In the genomic region with DNA sequence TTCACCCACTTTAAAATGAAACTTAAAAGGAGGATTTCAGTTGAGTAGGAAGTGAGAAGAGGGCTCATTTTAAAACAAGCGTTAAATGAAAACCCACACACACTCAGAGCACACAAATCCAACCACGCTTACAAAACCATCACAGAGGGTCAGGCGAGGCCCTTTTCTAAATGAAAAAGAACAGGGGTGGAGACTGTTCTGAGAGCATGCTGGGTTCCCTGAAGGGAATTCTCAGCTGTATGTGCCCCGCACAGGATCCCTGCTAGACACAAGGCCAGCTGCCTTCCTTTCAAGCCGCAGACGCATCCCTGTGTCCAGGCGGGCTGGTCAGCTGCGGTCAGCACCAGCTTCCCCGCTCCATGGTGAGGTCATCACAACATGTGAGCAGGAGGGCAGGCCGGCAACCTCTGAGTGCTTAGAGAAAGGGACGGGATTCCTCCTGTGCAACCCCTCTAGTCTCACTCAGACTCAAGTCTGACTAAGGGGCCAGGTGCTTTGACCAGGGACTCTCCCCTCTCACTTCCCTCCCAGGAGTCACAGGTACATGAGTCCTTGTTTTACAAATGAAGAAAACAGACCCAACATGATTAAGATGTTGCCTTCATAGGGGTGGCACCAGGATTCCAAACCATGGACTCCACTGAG, we compare ENCODE assay signal across 9 cellular contexts.
DNase-seq lines count a peak whose midpoint lies in the region; ATAC-seq lines count a peak whose summit lies in the region.
"Had no signal": no experiment of that assay in that cellular context is flagged by ENCODE, and none has a peak within 500 bp of the region (broad histone marks: within the 10 kb centered on the region; RNA-seq: fewer than 3 reads in every experiment).

No MANE protein-coding gene starts in this region.

- no peak overlapping the region for H3K4me3 ChIP-seq in skeletal muscle cell (ENCODE audit: low read depth, low read length)

- ATAC-seq in GM19351 (IDR thresholded peaks at IDR 0.05; ENCODE audit: unreplicated experiment): peak; percentile 47
- peak; percentile 45 for ATAC-seq in Right ventricle myocardium superior (ENCODE audit: poor library complexity)
- no peak for ATAC-seq in GM19035 (IDR thresholded peaks at IDR 0.05; ENCODE audit: unreplicated experiment)

- peak; percentile 97 for DNase-seq in RPMI7951 (ENCODE audit: low read depth)
- peak; percentile 78 for DNase-seq in Right ventricle myocardium superior
- DNase-seq in skeletal muscle cell (ENCODE audit: low read depth): peak; percentile 80
- DNase-seq in globus pallidus (ENCODE audit: low spot score): no peak
- no peak for DNase-seq in stimulated activated naive CD4-positive, alpha-beta T cell treated with Interleukin-2 at 50 U/mL for 16 hours (lab: John Stamatoyannopoulos, UW)
- DNase-seq in NCI-H1417 treated with DMSO at 0.1 percent for 48 hours (lab: John Stamatoyannopoulos, UW): no peak
- DNase-seq: activated T-cell treated with anti-CD3 and anti-CD28 coated beads, Interleukin-2, amount 50 U/mL, for 1 hour had no signal

- intact Hi-C loops in Right ventricle myocardium superior (cut with DNase I): loop anchor here (10.0 kb wide), 1 partner anchor 106 kb away; no protein-coding TSS in a partner anchor

Comparison
In these comparisons a context has a peak if more than half of its experiments do, and no peak if none do; other contexts are left out.
1. DNase-seq: peak in RPMI7951 (single experiment), Right ventricle myocardium superior (single experiment) and skeletal muscle cell (single experiment); none in globus pallidus (single experiment), stimulated activated naive CD4-positive, alpha-beta T cell treated with Interleukin-2 at 50 U/mL for 16 hours (single experiment) and NCI-H1417 treated with DMSO at 0.1 percent for 48 hours (single experiment).